In genomic region chr10:72321248-72322029, GRCh38 we compare ENCODE assay signal across 9 cellular contexts. TPM values are rescaled to one million over a fixed set of nuclear protein-coding genes. Genes with fewer than 3 reads are reported as not detected.
DNase-seq lines count a peak whose midpoint lies in the region; ATAC-seq and TF ChIP-seq lines count a peak whose summit lies in the region.
"Had no signal": no experiment of that assay in that cellular context is flagged by ENCODE, and none has a peak within 500 bp of the region (broad histone marks: within the 10 kb centered on the region; RNA-seq: fewer than 3 reads in every experiment).

No MANE protein-coding gene starts in this region.

- TF ChIP-seq CTCF in fibroblast of the aortic adventitia (IDR thresholded peaks at IDR 0.05; ENCODE audit: insufficient read depth, low read length) = no peak

- H3K4me3 ChIP-seq in SK-N-MC = no peak overlapping the region
- peak overlapping the region; percentile 31 for H3K4me3 ChIP-seq in fibroblast of the aortic adventitia (ENCODE audit: low read depth, low read length)
- no peak overlapping the region for H3K4me3 ChIP-seq in skin epidermis

- H3K9ac ChIP-seq in SK-N-MC (ENCODE audit: insufficient read length) = peak overlapping the region; percentile 76

- no peaks in the 10 kb centered on the region for H3K36me3 ChIP-seq in SK-N-MC (ENCODE audit: insufficient read depth, low read length)

- no peak for ATAC-seq in GM18498 (IDR thresholded peaks at IDR 0.05; ENCODE audit: unreplicated experiment)

- peak; percentile 3 for DNase-seq in H4 (ENCODE audit: low spot score)
- no peak for DNase-seq in SK-N-MC (ENCODE audit: low read depth, low spot score)
- no peak for DNase-seq in fibroblast of the aortic adventitia (ENCODE audit: low read depth)
- DNase-seq in NCI-H1417 (lab: John Stamatoyannopoulos, UW) = no peak
- DNase-seq in effector CD8-positive, alpha-beta T cell (lab: John Stamatoyannopoulos, UW) = no peak
- no peak for DNase-seq in stimulated activated CD4-positive, alpha-beta T cell treated with anti-CD3 and anti-CD28 coated beads, Interleukin-2, amount 100 ng/mL, for 48 hours
- DNase-seq: midbrain had no signal

- peak overlapping the region; percentile 98 for H3K27ac ChIP-seq in SK-N-MC
- H3K27ac ChIP-seq in skin epidermis = peak overlapping the region in 20 of 21 experiments; percentile 63 to 98 (median 90)

- H3K9me3 ChIP-seq in SK-N-MC (ENCODE audit: low read depth, low read length) = no peaks in the 10 kb centered on the region

RNA-seq across cellular contexts. Expression of gene DNAJB12, which starts 33.3 kb away (rescaled TPM):
- total RNA-seq in H4 (2014; rRNA removed; shearing (Covaris generic)) = 18.1 and 22.1 TPM in 2 replicates
- 17.7 and 24.5 TPM in 2 replicates for total RNA-seq in fibroblast of the aortic adventitia (ENCODE audit: low replicate concordance)

RNA-seq across cellular contexts. Expression of gene DDIT4, which starts 47.7 kb away (rescaled TPM):
- 227 and 278 TPM in 2 replicates for total RNA-seq in H4 (2014; rRNA removed; shearing (Covaris generic))
- 52.4 and 166 TPM in 2 replicates for total RNA-seq in fibroblast of the aortic adventitia (ENCODE audit: low replicate concordance)
